In the genomic region with DNA sequence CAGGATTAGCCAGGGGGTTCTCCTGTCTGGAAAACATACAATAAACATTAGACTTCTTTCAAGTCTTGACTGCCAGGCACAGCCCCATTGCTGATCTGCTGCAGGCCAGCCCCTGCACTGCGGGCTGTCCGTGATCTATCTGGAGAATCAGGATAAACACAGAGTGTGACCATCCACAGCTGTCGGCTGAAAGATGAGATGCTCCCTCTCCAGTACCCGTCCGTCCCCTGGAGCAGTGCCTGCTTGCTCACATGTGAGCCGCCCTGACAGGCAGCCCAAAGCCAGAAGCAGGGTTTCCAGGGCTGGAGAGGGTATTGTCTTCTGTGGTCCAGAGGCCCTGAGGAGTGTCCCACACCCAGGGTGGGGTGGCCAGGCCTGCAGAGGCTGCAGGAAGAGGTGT, we compare ENCODE assay signal across 13 cellular contexts. TPM values are rescaled to one million over a fixed set of nuclear protein-coding genes. Genes with fewer than 3 reads are reported as not detected.
DNase-seq lines count a peak whose midpoint lies in the region; ATAC-seq and TF ChIP-seq lines count a peak whose summit lies in the region.
"Had no signal": no experiment of that assay in that cellular context is flagged by ENCODE, and none has a peak within 500 bp of the region (broad histone marks: within the 10 kb centered on the region; RNA-seq: fewer than 3 reads in every experiment).

No MANE protein-coding gene starts in this region.

- ATAC-seq in CD8-positive, alpha-beta T cell: no peak
- no peak for ATAC-seq in GM19455 (IDR thresholded peaks at IDR 0.05; ENCODE audit: unreplicated experiment)
- ATAC-seq: activated T-cell treated with anti-CD3 and anti-CD28 coated beads, Interleukin-2, amount 50 U/mL, for 4 hours had no signal

- POLR2A ChIA-PET in CD8-positive, alpha-beta T cell (lab: Charles Lee): no interaction called here

- H3K4me1 ChIP-seq in CD8-positive, alpha-beta T cell (ENCODE audit: insufficient read depth, low read length): peaks cover 25% of the 10 kb centered on the region

- CTCF ChIA-PET in CD8-positive, alpha-beta T cell (lab: Charles Lee): no interaction called here

- H3K27me3 Mint-ChIP-seq in CD8-positive, alpha-beta T cell (ENCODE audit: low read depth): no peaks in the 10 kb centered on the region
- H3K27me3 Mint-ChIP-seq in chondrocyte (ENCODE audit: low read depth) (no peaks in the 10 kb centered on the region), osteocyte (ENCODE audit: unreplicated experiment) (no peaks in the 10 kb centered on the region)

- no peak overlapping the region for H3K27ac ChIP-seq in CD8-positive, alpha-beta T cell (ENCODE audit: low read depth, low read length)
- H3K27ac ChIP-seq in caudate nucleus (ENCODE audit: low read depth, low read length): no peak overlapping the region
- H3K27ac ChIP-seq: thoracic aorta had no signal

- no peaks in the 10 kb centered on the region for H3K27me3 ChIP-seq in CD8-positive, alpha-beta T cell (ENCODE audit: insufficient read depth, low read length)
- no peaks in the 10 kb centered on the region for H3K27me3 ChIP-seq in MG63

- peaks cover 26% of the 10 kb centered on the region for H3K4me1 Mint-ChIP-seq in CD8-positive, alpha-beta T cell (ENCODE audit: low read depth)
- H3K4me1 Mint-ChIP-seq in chondrocyte (ENCODE audit: low read depth): peaks cover 50% of the 10 kb centered on the region
- peaks cover 55% of the 10 kb centered on the region for H3K4me1 Mint-ChIP-seq in osteocyte (ENCODE audit: unreplicated experiment)

- H3K36me3 ChIP-seq in CD8-positive, alpha-beta T cell (ENCODE audit: insufficient read depth, low read length): no peaks in the 10 kb centered on the region
- no peaks in the 10 kb centered on the region for H3K36me3 ChIP-seq in MG63
- H3K36me3 ChIP-seq: thoracic aorta had no signal

- TF ChIP-seq CTCF in CD8-positive, alpha-beta T cell (IDR thresholded peaks at IDR 0.05): no peak
- TF ChIP-seq CTCF in chondrocyte (IDR thresholded peaks at IDR 0.05): no peak
- no peak for TF ChIP-seq CTCF in osteocyte (IDR thresholded peaks at IDR 0.05)

- intact Hi-C loops in CD8-positive, alpha-beta T cell (cut with DNase I, micrococcal nuclease): loop anchor here in 1 of 2 experiments (5.0 kb wide), 2 partner anchors 41 to 106 kb away; no protein-coding TSS in a partner anchor

- no peaks in the 10 kb centered on the region for H3K36me3 Mint-ChIP-seq in CD8-positive, alpha-beta T cell
- no peaks in the 10 kb centered on the region for H3K36me3 Mint-ChIP-seq in chondrocyte (ENCODE audit: low read depth)
- H3K36me3 Mint-ChIP-seq in osteocyte (ENCODE audit: unreplicated experiment): no peaks in the 10 kb centered on the region

- H3K27ac Mint-ChIP-seq in CD8-positive, alpha-beta T cell: peak overlapping the region; percentile 60
- H3K27ac Mint-ChIP-seq in chondrocyte (ENCODE audit: unreplicated experiment): peak overlapping the region; percentile 80
- peak overlapping the region; percentile 82 for H3K27ac Mint-ChIP-seq in osteocyte (ENCODE audit: unreplicated experiment)

- DNase-seq in CD8-positive, alpha-beta T cell: no peak
- DNase-seq in MG63: peak; percentile 50
- DNase-seq in chondrocyte (ENCODE audit: low spot score): peak; percentile 71
- no peak for DNase-seq in osteocyte (ENCODE audit: extremely low spot score, unreplicated experiment)
- no peak for DNase-seq in caudate nucleus (lab: John Stamatoyannopoulos, UW)
- no peak for DNase-seq in HT-29 (ENCODE audit: low spot score)
- no peak for DNase-seq in activated T-cell treated with anti-CD3 and anti-CD28 coated beads for 4 hours
- DNase-seq: activated T-cell treated with anti-CD3 and anti-CD28 coated beads, Interleukin-2, amount 50 U/mL, for 4 hours; hypothalamus; mesendoderm; Right ventricle myocardium superior had no signal

- H3K4me3 ChIP-seq in CD8-positive, alpha-beta T cell (ENCODE audit: low read depth, low read length): no peak overlapping the region
- H3K4me3 ChIP-seq in MG63: no peak overlapping the region
- H3K4me3 ChIP-seq: thoracic aorta had no signal

- no peak overlapping the region for H3K4me3 Mint-ChIP-seq in CD8-positive, alpha-beta T cell
- H3K4me3 Mint-ChIP-seq in chondrocyte (ENCODE audit: unreplicated experiment) (no peak overlapping the region), osteocyte (ENCODE audit: unreplicated experiment) (no peak overlapping the region)
- H3K4me3 Mint-ChIP-seq: activated T-cell treated with anti-CD3 and anti-CD28 coated beads, Interleukin-2, amount 50 U/mL, for 4 hours had no signal

- H3K9me3 ChIP-seq in CD8-positive, alpha-beta T cell (ENCODE audit: low read length): no peaks in the 10 kb centered on the region
- H3K9me3 ChIP-seq in MG63: no peaks in the 10 kb centered on the region
- H3K9me3 ChIP-seq: thoracic aorta had no signal

- H3K9me3 Mint-ChIP-seq in CD8-positive, alpha-beta T cell: no peaks in the 10 kb centered on the region
- H3K9me3 Mint-ChIP-seq in chondrocyte (ENCODE audit: low read depth) (no peaks in the 10 kb centered on the region), osteocyte (ENCODE audit: unreplicated experiment) (no peaks in the 10 kb centered on the region)
- H3K9me3 Mint-ChIP-seq: activated T-cell treated with anti-CD3 and anti-CD28 coated beads, Interleukin-2, amount 50 U/mL, for 4 hours had no signal

RNA-seq across cellular contexts. Expression of a gene that starts 46.1 kb away (rescaled TPM):
- 100 to 1,000 TPM; 359 to 360 TPM for total RNA-seq in CD8-positive, alpha-beta T cell
- 32.7 and 46.9 TPM in 2 replicates for total RNA-seq in MG63 (2014; rRNA removed; shearing (Covaris generic); ENCODE audit: low replicate concordance)
- 93.0 to 163 TPM (median 156 TPM) in 3 replicates for total RNA-seq in chondrocyte
- 82.6 and 83.2 TPM in 2 replicates for total RNA-seq in osteocyte
- total RNA-seq in HT-29 (2014; rRNA removed; shearing (Covaris generic)): 51.5 and 61.8 TPM in 2 replicates

Comparison
In these comparisons a context has a peak if more than half of its experiments do, and no peak if none do; other contexts are left out.
1. DNase-seq: peak in MG63 (single experiment) and chondrocyte (single experiment); none in CD8-positive, alpha-beta T cell (0 of 7), osteocyte (single experiment), caudate nucleus (0 of 61), HT-29 (single experiment) and activated T-cell treated with anti-CD3 and anti-CD28 coated beads for 4 hours (single experiment).
2. Peak in every context shown above with its lines, with median percentiles within 50 percentile points of each other: H3K27ac Mint-ChIP-seq.